8 cellular contexts compared by ENCODE assay signal in the genomic region with DNA sequence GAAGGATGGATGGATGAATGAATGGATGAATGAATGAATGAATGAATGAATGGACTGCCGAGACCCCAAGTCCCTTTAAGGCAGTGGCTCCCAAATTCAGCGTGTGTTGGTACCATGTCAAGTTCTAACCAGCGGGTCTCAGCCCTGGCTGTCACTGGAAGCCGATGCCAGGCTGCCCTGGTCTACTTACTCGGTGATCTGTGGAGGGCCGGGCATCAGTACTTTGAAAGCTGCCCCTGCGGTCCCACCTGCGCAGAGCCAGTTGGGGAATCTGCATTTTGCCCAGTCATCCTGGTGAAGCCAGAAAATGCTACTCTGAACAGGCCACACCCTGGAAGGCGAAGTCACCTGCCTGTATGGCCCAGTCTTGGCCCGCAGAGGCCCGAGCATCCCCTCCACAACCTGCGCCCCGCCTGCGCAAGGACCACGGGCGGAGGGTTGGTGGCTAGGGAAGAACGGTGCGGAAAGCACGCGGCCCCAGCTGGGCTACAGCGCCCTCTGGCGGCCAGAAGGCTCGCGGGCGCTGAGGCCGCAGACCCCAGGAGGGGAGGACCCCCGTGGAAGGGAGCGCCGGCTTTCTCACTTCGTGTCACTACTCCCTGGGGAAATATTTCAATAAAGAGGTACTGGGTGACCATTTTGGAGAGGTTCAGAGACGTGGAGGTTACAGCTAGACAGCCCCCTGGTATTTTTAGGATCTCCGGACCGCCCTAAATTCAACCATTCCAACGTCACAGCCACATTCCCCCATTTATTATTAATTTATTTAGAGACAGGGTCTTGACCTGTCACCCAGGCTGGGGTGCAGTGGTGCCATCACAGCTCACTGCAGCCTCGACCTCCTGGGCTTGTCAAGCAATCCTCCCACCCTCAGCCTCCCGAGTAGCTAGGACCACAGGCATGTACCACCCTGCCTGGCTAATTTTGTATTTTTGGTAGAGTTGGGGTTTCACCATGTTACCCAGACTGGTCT.
DNase-seq lines count a peak whose midpoint lies in the region; ATAC-seq and TF ChIP-seq lines count a peak whose summit lies in the region.

No MANE protein-coding gene starts in this region.

- peak overlapping the region; percentile 46 for H3K4me3 ChIP-seq in MM.1S (ENCODE audit: low read length)
- no peak overlapping the region for H3K4me3 ChIP-seq in coronary artery

- H3K9me3 ChIP-seq in MM.1S (replicated peaks; ENCODE audit: insufficient read depth, low read length) = no peaks in the 10 kb centered on the region

- H3K9me2 ChIP-seq in MM.1S (replicated peaks; ENCODE audit: insufficient read depth, low read length) = no peaks in the 10 kb centered on the region

- peaks cover 18% of the 10 kb centered on the region for H3F3A ChIP-seq in MM.1S (ENCODE audit: insufficient read depth, low read length)

- peak overlapping the region; percentile 86 for H3K4me2 ChIP-seq in MM.1S (ENCODE audit: low read depth, low read length)

- peaks cover 29% of the 10 kb centered on the region for H3K4me1 Mint-ChIP-seq in memory B cell

- peaks cover 25% of the 10 kb centered on the region for H3K79me2 ChIP-seq in MM.1S (ENCODE audit: low read length)

- no peaks in the 10 kb centered on the region for H3K27me3 Mint-ChIP-seq in memory B cell

- DNase-seq in DMS79 treated with DMSO at 0.1 percent for 48 hours (lab: John Stamatoyannopoulos, UW) (peak; percentile 8), DMS79 (lab: John Stamatoyannopoulos, UW) (no peak), MM.1S (peak; percentile 72), coronary artery (ENCODE audit: low spot score) (no peak), memory B cell (ENCODE audit: low spot score in 2 of 2) (peak; percentile 67 to 80)
- peak; percentile 40 to 52 for DNase-seq in activated CD4-positive, alpha-beta T cell treated with anti-CD3 and anti-CD28 coated beads for 24 hours (ENCODE audit: low read depth in 2 of 2)
- peak; percentile 76 for DNase-seq in stimulated activated CD8-positive, alpha-beta memory T cell treated with anti-CD3 and anti-CD28 coated beads, Interleukin-4, amount 100 ng/mL, for 48 hours

- H3K9ac ChIP-seq in MM.1S (ENCODE audit: low read length) = peak overlapping the region; percentile 68

- H4K20me1 ChIP-seq in MM.1S (ENCODE audit: insufficient read depth, low read length) = no peaks in the 10 kb centered on the region

- H3K27me3 ChIP-seq in MM.1S (replicated peaks; ENCODE audit: insufficient read depth, low read length) = no peaks in the 10 kb centered on the region

- no peaks in the 10 kb centered on the region for H3K9me3 Mint-ChIP-seq in memory B cell

- TF ChIP-seq CTCF in MM.1S (IDR thresholded peaks at IDR 0.05; ENCODE audit: low read length) (peak; percentile 99), coronary artery (IDR thresholded peaks at IDR 0.05) (peak; percentile 100)

- peak overlapping the region; percentile 87 for H3K27ac ChIP-seq in MM.1S (ENCODE audit: low read length)
- no peak overlapping the region for H3K27ac ChIP-seq in coronary artery

- ATAC-seq in memory B cell (ENCODE audit: low read depth) (peak; percentile 54), HG03378 (IDR thresholded peaks at IDR 0.05; ENCODE audit: unreplicated experiment) (no peak)

- H2AFZ ChIP-seq in MM.1S (ENCODE audit: low read length) = peak overlapping the region; percentile 53

- peaks cover 39% of the 10 kb centered on the region for H3K4me1 ChIP-seq in MM.1S (ENCODE audit: low read length)

- H3K36me3 Mint-ChIP-seq in memory B cell = peaks cover 3% of the 10 kb centered on the region

- H3K36me3 ChIP-seq in MM.1S (replicated peaks; ENCODE audit: insufficient read depth, low read length) = no peaks in the 10 kb centered on the region; the same call in 1 of the 2 replicates

- H3K4me3 Mint-ChIP-seq in memory B cell = peak overlapping the region; percentile 39

- H3K27ac Mint-ChIP-seq in memory B cell = no peak overlapping the region

Comparison
In these comparisons a context has a peak if more than half of its experiments do, and no peak if none do; other contexts are left out.
1. DNase-seq: peak in DMS79 treated with DMSO at 0.1 percent for 48 hours (single experiment), MM.1S (single experiment), activated CD4-positive, alpha-beta T cell treated with anti-CD3 and anti-CD28 coated beads for 24 hours (2 of 2), memory B cell (2 of 2) and stimulated activated CD8-positive, alpha-beta memory T cell treated with anti-CD3 and anti-CD28 coated beads, Interleukin-4, amount 100 ng/mL, for 48 hours (single experiment); none in DMS79 (single experiment) and coronary artery (single experiment).